In genomic region chr20:59063358-59064213, GRCh38 we compare ENCODE assay signal across 9 cellular contexts. TPM values are rescaled to one million over a fixed set of nuclear protein-coding genes. Genes with fewer than 3 reads are reported as not detected.
DNase-seq lines count a peak whose midpoint lies in the region; ATAC-seq and TF ChIP-seq lines count a peak whose summit lies in the region.
"Had no signal": no experiment of that assay in that cellular context is flagged by ENCODE, and none has a peak within 500 bp of the region (broad histone marks: within the 10 kb centered on the region; RNA-seq: fewer than 3 reads in every experiment).

No MANE protein-coding gene starts in this region.

- TF ChIP-seq CTCF in fibroblast of villous mesenchyme (IDR thresholded peaks at IDR 0.05; ENCODE audit: insufficient read depth, low read depth, low read length) (no peak), retinal pigment epithelial cell (conservative IDR thresholded peaks at IDR 0.05; ENCODE audit: low read depth, low read length) (no peak)

- ATAC-seq in HG02840 (IDR thresholded peaks at IDR 0.05; ENCODE audit: low FRiP score, unreplicated experiment): no peak
- ATAC-seq in HG03469 (IDR thresholded peaks at IDR 0.05; ENCODE audit: unreplicated experiment): no peak

- peak; percentile 68 for DNase-seq in HCEC 1CT
- peak; percentile 86 to 91 for DNase-seq in SHP77 (lab: John Stamatoyannopoulos, UW)
- DNase-seq in fibroblast of villous mesenchyme (ENCODE audit: low read depth): peak; percentile 75
- DNase-seq in retinal pigment epithelial cell (ENCODE audit: low read depth): peak; percentile 71
- no peak for DNase-seq in SKM-1 treated with dmso at 0.1 percent for 144 hours (lab: John Stamatoyannopoulos, UW; ENCODE audit: unreplicated experiment)
- DNase-seq in stimulated activated CD4-positive, alpha-beta T cell treated with anti-CD3 and anti-CD28 coated beads, Interleukin-12 subunit alpha, Interleukin-12 subunit beta, amount 100 ng/mL, for 4 hours: no peak
- DNase-seq: stimulated activated CD4-positive, alpha-beta T cell treated with anti-CD3 and anti-CD28 coated beads, Interleukin-4, amount 100 ng/mL, for 1 hour had no signal

- H3K4me3 ChIP-seq in fibroblast of villous mesenchyme (ENCODE audit: low read depth, low read length): no peak overlapping the region
- H3K4me3 ChIP-seq in retinal pigment epithelial cell (ENCODE audit: low read length): no peak overlapping the region

RNA-seq across cellular contexts. Expression of gene PRELID3B, which starts 21.0 kb away (rescaled TPM):
- total RNA-seq in fibroblast of villous mesenchyme: 61.2 and 85.1 TPM in 2 replicates

RNA-seq across cellular contexts. Expression of gene ATP5F1E, which starts 31.5 kb away (rescaled TPM):
- total RNA-seq in fibroblast of villous mesenchyme: 27.2 and 27.7 TPM in 2 replicates

RNA-seq across cellular contexts. Expression of gene TUBB1, which starts 44.4 kb away (rescaled TPM):
- total RNA-seq in fibroblast of villous mesenchyme: not detected in 2 replicates

RNA-seq across cellular contexts. Expression of gene CTSZ, which starts 56.5 kb away (rescaled TPM):
- total RNA-seq in fibroblast of villous mesenchyme: 79.9 and 92.1 TPM in 2 replicates

Comparison
In these comparisons a context has a peak if more than half of its experiments do, and no peak if none do; other contexts are left out.
1. DNase-seq: peak in HCEC 1CT (single experiment), SHP77 (2 of 2), fibroblast of villous mesenchyme (single experiment) and retinal pigment epithelial cell (single experiment); none in SKM-1 treated with dmso at 0.1 percent for 144 hours (single experiment) and stimulated activated CD4-positive, alpha-beta T cell treated with anti-CD3 and anti-CD28 coated beads, Interleukin-12 subunit alpha, Interleukin-12 subunit beta, amount 100 ng/mL, for 4 hours (single experiment).